25 cellular contexts compared by ENCODE assay signal in the genomic region with DNA sequence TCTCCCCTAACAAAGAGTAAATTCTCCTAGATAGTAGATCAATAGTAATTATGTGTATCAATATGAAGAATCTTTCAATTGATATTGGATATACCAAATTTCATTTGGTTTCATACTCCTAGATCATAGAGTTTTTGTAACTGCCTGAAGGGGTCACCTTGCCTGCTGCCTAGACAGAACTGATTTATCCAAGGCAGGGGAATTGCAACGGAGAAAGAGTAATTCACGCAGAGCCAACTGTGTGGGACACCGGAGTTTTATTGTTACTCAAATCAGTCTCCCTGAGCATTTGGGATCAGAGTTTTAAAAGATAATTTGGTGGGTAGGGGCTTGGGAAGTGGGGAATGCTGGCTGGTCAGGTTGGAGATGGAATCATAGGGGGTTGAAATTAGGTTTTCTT.
"Had no signal": no experiment of that assay in that cellular context is flagged by ENCODE, and none has a peak within 500 bp of the region (broad histone marks: within the 10 kb centered on the region; RNA-seq: fewer than 3 reads in every experiment).

No MANE protein-coding gene starts in this region.

- H3K27me3 ChIP-seq: neural progenitor cell, neutrophil, ovary, right atrium auricular region, right lobe of liver, tibial nerve, upper lobe of right lung had no signal

- H3K27ac Mint-ChIP-seq: mesothelial cell of epicardium; naive B cell; natural killer cell; nephron progenitor cell; neural progenitor cell; progenitor cell of endocrine pancreas; stimulated activated memory B cell treated with anti-CD40 and anti-IgM and Interleukin-4, amounts not matched to agents 10 μg/mL and 1 μg/mL and 100 μg/mL, for 72 hours; stimulated activated naive CD8-positive, alpha-beta T cell treated with anti-CD3 and anti-CD28 coated beads, Interleukin-15, amount 100 ng/mL, for 72 hours had no signal

- H3K4me1 Mint-ChIP-seq: naive B cell; natural killer cell; stimulated activated memory B cell treated with anti-CD40 and anti-IgM and Interleukin-4, amounts not matched to agents 10 μg/mL and 1 μg/mL and 100 μg/mL, for 72 hours; stimulated activated naive CD8-positive, alpha-beta T cell treated with anti-CD3 and anti-CD28 coated beads, Interleukin-15, amount 100 ng/mL, for 72 hours had no signal

- H3K27ac ChIP-seq: left ventricle myocardium inferior, neural progenitor cell, neutrophil, ovary, right atrium auricular region, right lobe of liver, tibial nerve, upper lobe of right lung had no signal

- H3K27me3 Mint-ChIP-seq: naive B cell; stimulated activated memory B cell treated with anti-CD40 and anti-IgM and Interleukin-4, amounts not matched to agents 10 μg/mL and 1 μg/mL and 100 μg/mL, for 72 hours; stimulated activated naive CD8-positive, alpha-beta T cell treated with anti-CD3 and anti-CD28 coated beads, Interleukin-15, amount 100 ng/mL, for 72 hours had no signal

- ATAC-seq: natural killer cell; right lobe of liver; stimulated activated memory B cell treated with anti-CD40 and anti-IgM and Interleukin-4, amounts not matched to agents 10 μg/mL and 1 μg/mL and 100 μg/mL, for 72 hours; stimulated activated naive CD8-positive, alpha-beta T cell treated with anti-CD3 and anti-CD28 coated beads, Interleukin-15, amount 100 ng/mL, for 72 hours; upper lobe of right lung had no signal

- H3K4me3 ChIP-seq: left ventricle myocardium inferior, lung, neural progenitor cell, ovary, right atrium auricular region, right lobe of liver, smooth muscle cell, tibial nerve, upper lobe of right lung had no signal

- H3K4me3 Mint-ChIP-seq: mesothelial cell of epicardium; naive B cell; natural killer cell; nephron progenitor cell; neural progenitor cell; stimulated activated memory B cell treated with anti-CD40 and anti-IgM and Interleukin-4, amounts not matched to agents 10 μg/mL and 1 μg/mL and 100 μg/mL, for 72 hours; stimulated activated naive CD8-positive, alpha-beta T cell treated with anti-CD3 and anti-CD28 coated beads, Interleukin-15, amount 100 ng/mL, for 72 hours had no signal

- H2AFZ ChIP-seq: neural progenitor cell had no signal

- H3K9me3 ChIP-seq: left ventricle myocardium inferior, neutrophil, ovary, right atrium auricular region, right lobe of liver, tibial nerve, upper lobe of right lung had no signal

- H3K9me3 Mint-ChIP-seq: naive B cell; nephron progenitor cell; neural progenitor cell; stimulated activated memory B cell treated with anti-CD40 and anti-IgM and Interleukin-4, amounts not matched to agents 10 μg/mL and 1 μg/mL and 100 μg/mL, for 72 hours; stimulated activated naive CD8-positive, alpha-beta T cell treated with anti-CD3 and anti-CD28 coated beads, Interleukin-15, amount 100 ng/mL, for 72 hours had no signal

- H3K36me3 Mint-ChIP-seq: mesothelial cell of epicardium; naive B cell; natural killer cell; neural progenitor cell; stimulated activated memory B cell treated with anti-CD40 and anti-IgM and Interleukin-4, amounts not matched to agents 10 μg/mL and 1 μg/mL and 100 μg/mL, for 72 hours had no signal

- H3K4me1 ChIP-seq: right lobe of liver, tibial nerve, upper lobe of right lung had no signal

- H3K9ac ChIP-seq: neural progenitor cell had no signal

- DNase-seq: hippocampal formation; left ventricle myocardium inferior; naive B cell; natural killer cell; nephron progenitor cell; occipital lobe; ovary; right lobe of liver; stimulated activated CD4-positive, alpha-beta T cell treated with anti-CD3 and anti-CD28 coated beads, Interleukin-1b, Interleukin-23, amount 100 ng/mL, for 48 hours; stimulated activated CD4-positive, alpha-beta T cell treated with anti-CD3 and anti-CD28 coated beads, Interleukin-2, amount 100 ng/mL, for 48 hours; stimulated activated CD4-positive, alpha-beta T cell treated with anti-CD3 and anti-CD28 coated beads, Interleukin-4, amount 100 ng/mL, for 4 hours; stimulated activated CD8-positive, alpha-beta memory T cell treated with anti-CD3 and anti-CD28 coated beads, Interleukin-4, amount 100 ng/mL, for 48 hours; stimulated activated naive CD4-positive, alpha-beta T cell treated with Interleukin-2 at 50 U/mL for 16 hours; stimulated activated naive CD8-positive, alpha-beta T cell treated with anti-CD3 and anti-CD28 coated beads, Interleukin-15, amount 100 ng/mL, for 72 hours; substantia nigra; upper lobe of right lung had no signal

- H3K36me3 ChIP-seq: left ventricle myocardium inferior, neural progenitor cell, neutrophil, ovary, right atrium auricular region, right lobe of liver, tibial nerve, upper lobe of right lung had no signal

- H3K4me2 ChIP-seq: neural progenitor cell, smooth muscle cell had no signal
